Comparison of ENCODE assay signal across 17 cellular contexts in the genomic region with DNA sequence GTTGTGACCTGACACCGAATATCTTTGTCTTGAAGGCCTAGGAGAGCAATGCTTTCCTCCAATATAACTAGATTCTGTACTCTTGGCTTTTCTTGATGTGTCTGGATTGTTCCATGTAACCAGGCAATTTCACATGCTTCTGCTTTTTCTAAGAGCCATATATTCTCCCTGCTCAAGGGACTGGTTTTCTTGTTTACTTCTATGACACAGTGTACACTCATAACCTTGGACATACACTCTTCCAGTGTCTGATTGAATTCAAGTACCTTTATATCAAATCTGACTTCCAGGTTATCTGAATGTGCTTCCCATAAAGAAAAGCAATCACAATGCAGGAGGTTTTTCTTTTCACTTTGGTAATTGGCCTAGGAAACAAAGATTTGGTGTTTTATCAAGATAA. TPM values are rescaled to one million over a fixed set of nuclear protein-coding genes. Genes with fewer than 3 reads are reported as not detected.
DNase-seq lines count a peak whose midpoint lies in the region; ATAC-seq, FAIRE-seq and TF ChIP-seq lines count a peak whose summit lies in the region.
"Had no signal": no experiment of that assay in that cellular context is flagged by ENCODE, and none has a peak within 500 bp of the region (broad histone marks: within the 10 kb centered on the region; RNA-seq: fewer than 3 reads in every experiment).

No MANE protein-coding gene starts in this region.

- H3K4me2 ChIP-seq in astrocyte (ENCODE audit: low read length), result no peak overlapping the region

- H3K9me3 ChIP-seq in astrocyte (ENCODE audit: insufficient read depth, low read depth, low read length), result no peaks in the 10 kb centered on the region
- no peaks in the 10 kb centered on the region for H3K9me3 ChIP-seq in Caco-2
- no peaks in the 10 kb centered on the region for H3K9me3 ChIP-seq in pancreas
- H3K9me3 ChIP-seq: MG63, SJSA1 had no signal

- intact Hi-C loops in left colon (cut with DNase I, micrococcal nuclease), result loop anchor here in 1 of 2 donors (10.0 kb wide), 1 partner anchor 108 kb away; no protein-coding TSS in a partner anchor
- intact Hi-C loops in Caco-2 (cut with micrococcal nuclease; ENCODE audit: unreplicated experiment), result no loop called here
- intact Hi-C loops in pancreas (cut with DNase I), result no loop called here

- no peak overlapping the region for H3K4me3 ChIP-seq in ACC112 (ENCODE audit: low read depth, low read length)
- no peak overlapping the region for H3K4me3 ChIP-seq in astrocyte (ENCODE audit: insufficient read depth, low read depth, low read length)
- no peak overlapping the region for H3K4me3 ChIP-seq in Caco-2 (ENCODE audit: low read depth, low read length)
- no peak overlapping the region for H3K4me3 ChIP-seq in pancreas
- H3K4me3 ChIP-seq: GM12878, MG63, SJSA1 had no signal

- H3K27ac ChIP-seq in ACC112 (ENCODE audit: low read depth, low read length) (no peak overlapping the region), astrocyte (ENCODE audit: low read depth, low read length) (no peak overlapping the region), pancreas (no peak overlapping the region)
- H3K27ac ChIP-seq: C4-2B, RWPE1, SJSA1 had no signal

- H3K36me3 Mint-ChIP-seq in astrocyte (ENCODE audit: low read depth, unreplicated experiment), result no peaks in the 10 kb centered on the region
- no peaks in the 10 kb centered on the region for H3K36me3 Mint-ChIP-seq in Caco-2 (ENCODE audit: insufficient read depth, unreplicated experiment)

- H3K27me3 ChIP-seq in ACC112 (ENCODE audit: insufficient read depth, low read length) (no peaks in the 10 kb centered on the region), astrocyte (ENCODE audit: insufficient read depth, low read length) (no peaks in the 10 kb centered on the region), Caco-2 (replicated peaks; ENCODE audit: control insufficient read depth, insufficient read depth, low read length) (no peaks in the 10 kb centered on the region), pancreas (no peaks in the 10 kb centered on the region)
- H3K27me3 ChIP-seq: MG63, SJSA1 had no signal

- ATAC-seq in left colon (peak; percentile 35), pancreas (no peak)
- ATAC-seq: GM12878 had no signal

- H3K36me3 ChIP-seq in ACC112 (ENCODE audit: insufficient read depth, low read length) (no peaks in the 10 kb centered on the region), astrocyte (ENCODE audit: insufficient read depth, low read length) (no peaks in the 10 kb centered on the region), Caco-2 (ENCODE audit: control insufficient read depth, insufficient read depth, low read length) (no peaks in the 10 kb centered on the region), pancreas (no peaks in the 10 kb centered on the region)
- H3K36me3 ChIP-seq: MG63, SJSA1 had no signal

- H3K4me1 Mint-ChIP-seq in astrocyte (ENCODE audit: low read depth, unreplicated experiment), result peaks cover 2% of the 10 kb centered on the region
- H3K4me1 Mint-ChIP-seq in Caco-2 (ENCODE audit: low read depth, unreplicated experiment), result no peaks in the 10 kb centered on the region

- POLR2A ChIA-PET in Caco-2 (lab: Charles Lee), result no interaction called here

- DNase-seq in H54 (ENCODE audit: insufficient read length, low spot score), result no peak
- no peak for DNase-seq in astrocyte (ENCODE audit: low read depth)
- DNase-seq in left colon, result no peak
- DNase-seq in EL, result no peak
- no peak for DNase-seq in Caco-2
- DNase-seq in pancreas, result no peak
- DNase-seq in SIG-M5 (lab: John Stamatoyannopoulos, UW), result no peak
- DNase-seq: KG1, MG63, NCI-H1930, NCI-H510A treated with DMSO at 0.1 percent for 48 hours had no signal

- H3K9ac ChIP-seq in astrocyte (ENCODE audit: low read length), result no peak overlapping the region

- H3K79me2 ChIP-seq in ACC112 (ENCODE audit: control insufficient read depth, insufficient read depth, low read length, unreplicated experiment) (no peaks in the 10 kb centered on the region), astrocyte (ENCODE audit: insufficient read depth, low read length) (no peaks in the 10 kb centered on the region)

- H2AFZ ChIP-seq in ACC112 (ENCODE audit: low read length, unreplicated experiment) (peak overlapping the region; percentile 6), astrocyte (ENCODE audit: low read depth, low read length) (peak overlapping the region; percentile 40)

- H3K27me3 Mint-ChIP-seq in astrocyte (ENCODE audit: low read depth, unreplicated experiment), result no peaks in the 10 kb centered on the region
- no peaks in the 10 kb centered on the region for H3K27me3 Mint-ChIP-seq in Caco-2 (ENCODE audit: insufficient read depth, unreplicated experiment)

- TF ChIP-seq POLR2A in H54 (IDR thresholded peaks at IDR 0.05; ENCODE audit: low read depth, low read length), result no peak

- no peaks in the 10 kb centered on the region for H4K20me1 ChIP-seq in astrocyte (ENCODE audit: insufficient read depth, low read length)

- TF ChIP-seq CTCF in astrocyte (IDR thresholded peaks at IDR 0.05; ENCODE audit: insufficient read depth, low read depth, low read length), result no peak
- no peak for TF ChIP-seq CTCF in Caco-2 (IDR thresholded peaks at IDR 0.05; ENCODE audit: insufficient read depth in 1 of 2, low read depth in 1 of 2, low read length in 1 of 2, severe bottlenecking in 1 of 2, unreplicated experiment in 1 of 2)
- TF ChIP-seq CTCF in pancreas (IDR thresholded peaks at IDR 0.05), result no peak

- no peaks in the 10 kb centered on the region for H3K4me1 ChIP-seq in ACC112 (ENCODE audit: control insufficient read depth, insufficient read depth, low read length, unreplicated experiment)
- H3K4me1 ChIP-seq in astrocyte (ENCODE audit: insufficient read depth, low read length), result no peaks in the 10 kb centered on the region
- no peaks in the 10 kb centered on the region for H3K4me1 ChIP-seq in Caco-2
- H3K4me1 ChIP-seq in pancreas, result no peaks in the 10 kb centered on the region
- H3K4me1 ChIP-seq: SJSA1 had no signal

- H3K27ac Mint-ChIP-seq in astrocyte (ENCODE audit: unreplicated experiment) (no peak overlapping the region), Caco-2 (ENCODE audit: unreplicated experiment) (no peak overlapping the region)

- peaks cover 1% of the 10 kb centered on the region for H3K9me3 Mint-ChIP-seq in astrocyte (ENCODE audit: unreplicated experiment)
- H3K9me3 Mint-ChIP-seq in Caco-2 (ENCODE audit: unreplicated experiment), result no peaks in the 10 kb centered on the region

- WGBS in pancreas, 2 donors, result 88 to 89% methylated on average over 1 of the region's 1 CpG

- peak; percentile 6 for FAIRE-seq in H54 (lab: Jason Lieb, UNC)
- peak; percentile 52 for FAIRE-seq in astrocyte (lab: Jason Lieb, UNC)
- no peak for FAIRE-seq in pancreas (lab: Jason Lieb, UNC)
- FAIRE-seq: GM12878, GM19239 had no signal

- BruUV-seq in Caco-2 (replicated peaks; lab: Mats Ljungman, UMichigan), result no TSS peak

- H3K4me3 Mint-ChIP-seq in astrocyte (ENCODE audit: unreplicated experiment) (no peak overlapping the region), Caco-2 (ENCODE audit: unreplicated experiment) (no peak overlapping the region)

- CTCF ChIA-PET in Caco-2 (lab: Charles Lee), result no interaction called here

RNA-seq across cellular contexts. Expression of gene EIF4E, which starts 17.4 kb away (rescaled TPM):
- total RNA-seq in astrocyte, result 103 and 110 TPM in 2 replicates
- 10 to 100 TPM; 92.6 to 97.1 TPM for total RNA-seq in left colon
- total RNA-seq in Caco-2 (2022), result 140 and 151 TPM in 2 replicates
- 10 to 100 TPM; 14.8 to 31.8 (median 23.6) TPM for total RNA-seq in pancreas
- 10 to 100 TPM in 1 of 2 donors, 1 to 10 TPM in 1; 6.3 to 22.0 TPM for polyA plus RNA-seq in pancreas

RNA-seq across cellular contexts. Expression of gene METAP1, which starts 49.2 kb away (rescaled TPM):
- total RNA-seq in astrocyte (54.2 and 60.9 TPM in 2 replicates), left colon (10 to 100 TPM; 58.7 to 59.2 TPM), Caco-2 (2022) (75.2 and 83.0 TPM in 2 replicates), pancreas (10 to 100 TPM; 13.7 to 20.8 (median 16.5) TPM)
- polyA plus RNA-seq in pancreas, result 10 to 100 TPM; 11.4 to 18.7 TPM
